Comparison of ENCODE assay signal across 30 cellular contexts in the genomic region with DNA sequence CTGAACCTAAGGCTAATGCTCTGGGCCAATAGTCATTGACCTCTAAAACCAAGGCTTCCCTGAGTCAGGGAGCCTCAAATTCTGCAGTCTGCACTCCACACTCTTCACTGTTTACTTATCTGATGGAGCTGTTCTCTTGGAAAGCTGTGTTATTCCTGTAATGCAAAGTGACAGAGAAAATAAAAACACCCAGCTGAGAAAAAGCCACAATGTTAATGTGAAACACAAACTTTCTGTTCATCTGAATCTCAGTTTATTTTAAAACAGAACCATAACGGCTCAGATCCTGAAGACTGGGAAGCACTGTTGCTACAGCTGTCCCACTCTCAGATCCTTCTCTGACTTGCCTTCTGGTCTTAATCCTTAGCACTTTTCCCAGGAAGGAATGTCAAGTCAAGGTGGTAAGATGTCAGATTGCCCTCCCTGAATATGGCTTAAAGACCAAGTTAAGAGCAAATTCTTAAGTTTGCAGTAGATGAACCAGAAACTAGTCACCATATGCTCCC.
"Had no signal": no experiment of that assay in that cellular context is flagged by ENCODE, and none has a peak within 500 bp of the region (broad histone marks: within the 10 kb centered on the region; RNA-seq: fewer than 3 reads in every experiment).

No MANE protein-coding gene starts in this region.

- H3K4me3 Mint-ChIP-seq: activated naive CD4-positive, alpha-beta T cell treated with anti-CD3 and anti-CD28 coated beads, Interleukin-2, amount 10 ng/mL, durations not matched to agents 7 days and 5 days; activated naive CD8-positive, alpha-beta T cell treated with anti-CD3 and anti-CD28 coated beads, Interleukin-2, amount 10 ng/mL, durations not matched to agents 7 days and 5 days; activated T-cell treated with anti-CD3 and anti-CD28 coated beads, Interleukin-2, amount 50 U/mL, for 24 hours; natural killer cell treated with Interleukin-12 subunit alpha and Interleukin-12 subunit beta and Interleukin-15 and Interleukin-18, amount 100 ng/mL, for 72 hours; T-helper 1 cell treated with Interleukin-12 subunit alpha and Interleukin-12 subunit beta and Interleukin-4 antibody, amounts not matched to agents 30 μg/mL and 1 μg/mL, for 36 hours had no signal

- H3K4me1 Mint-ChIP-seq: activated naive CD4-positive, alpha-beta T cell treated with anti-CD3 and anti-CD28 coated beads, Interleukin-2, amount 10 ng/mL, durations not matched to agents 7 days and 5 days had no signal

- H3K27me3 Mint-ChIP-seq: activated naive CD4-positive, alpha-beta T cell treated with anti-CD3 and anti-CD28 coated beads, Interleukin-2, amount 10 ng/mL, durations not matched to agents 7 days and 5 days; activated naive CD8-positive, alpha-beta T cell treated with anti-CD3 and anti-CD28 coated beads, Interleukin-2, amount 10 ng/mL, durations not matched to agents 7 days and 5 days; activated T-cell treated with anti-CD3 and anti-CD28 coated beads, Interleukin-2, amount 50 U/mL, for 24 hours; natural killer cell treated with Interleukin-12 subunit alpha and Interleukin-12 subunit beta and Interleukin-15 and Interleukin-18, amount 100 ng/mL, for 72 hours had no signal

- DNase-seq: activated CD4-positive, alpha-beta T cell treated with anti-CD3 and anti-CD28 coated beads for 48 hours; activated CD4-positive, alpha-beta T cell treated with anti-CD3 and anti-CD28 coated beads, Interleukin-2, amount 50 U/mL, for 48 hours; activated CD8-positive, alpha-beta memory T cell treated with anti-CD3 and anti-CD28 coated beads, Interleukin-2, amount 50 U/mL, for 48 hours; activated gamma-delta T cell; activated naive CD4-positive, alpha-beta T cell treated with anti-CD3 and anti-CD28 coated beads, Interleukin-2, amount 10 ng/mL, durations not matched to agents 7 days and 5 days; activated naive CD8-positive, alpha-beta T cell treated with anti-CD3 and anti-CD28 coated beads, Interleukin-2, amount 10 ng/mL, durations not matched to agents 7 days and 5 days; activated T-cell treated with anti-CD3 and anti-CD28 coated beads, Interleukin-2, amount 50 U/mL, for 24 hours; cerebellar nuclear complex; dorsolateral prefrontal cortex; effector memory CD4-positive, alpha-beta T cell; foreskin fibroblast; head of caudate nucleus; kidney glomerular epithelial cell; left lung; mucosa of descending colon; ovary; spleen; stimulated activated naive CD4-positive, alpha-beta T cell; SW 1271; T-helper 9 cell; tibial artery had no signal

- ATAC-seq: activated CD4-positive, CD25-positive, alpha-beta regulatory T cell treated with anti-CD3 and anti-CD28 coated beads, Interleukin-2, amount 50 U/mL, for 24 hours; left lung; mucosa of descending colon; natural killer cell treated with Interleukin-12 subunit alpha and Interleukin-12 subunit beta and Interleukin-15 and Interleukin-18, amount 100 ng/mL, for 72 hours had no signal

- FAIRE-seq: endothelial cell of umbilical vein, TTC549 had no signal

- H3K36me3 Mint-ChIP-seq: activated naive CD4-positive, alpha-beta T cell treated with anti-CD3 and anti-CD28 coated beads, Interleukin-2, amount 10 ng/mL, durations not matched to agents 7 days and 5 days; activated naive CD8-positive, alpha-beta T cell treated with anti-CD3 and anti-CD28 coated beads, Interleukin-2, amount 10 ng/mL, durations not matched to agents 7 days and 5 days; natural killer cell treated with Interleukin-12 subunit alpha and Interleukin-12 subunit beta and Interleukin-15 and Interleukin-18, amount 100 ng/mL, for 72 hours had no signal

- H3K27ac Mint-ChIP-seq: activated naive CD4-positive, alpha-beta T cell treated with anti-CD3 and anti-CD28 coated beads, Interleukin-2, amount 10 ng/mL, durations not matched to agents 7 days and 5 days; activated naive CD8-positive, alpha-beta T cell treated with anti-CD3 and anti-CD28 coated beads, Interleukin-2, amount 10 ng/mL, durations not matched to agents 7 days and 5 days; activated T-cell treated with anti-CD3 and anti-CD28 coated beads, Interleukin-2, amount 50 U/mL, for 24 hours; natural killer cell treated with Interleukin-12 subunit alpha and Interleukin-12 subunit beta and Interleukin-15 and Interleukin-18, amount 100 ng/mL, for 72 hours; T-helper 1 cell treated with Interleukin-12 subunit alpha and Interleukin-12 subunit beta and Interleukin-4 antibody, amounts not matched to agents 30 μg/mL and 1 μg/mL, for 36 hours had no signal

- H3K4me3 ChIP-seq: ascending aorta, coronary artery, dorsolateral prefrontal cortex, left lung, mucosa of descending colon, ovary, prostate gland, spleen, suprapubic skin, tibial artery had no signal

- H3K9me3 Mint-ChIP-seq: activated naive CD4-positive, alpha-beta T cell treated with anti-CD3 and anti-CD28 coated beads, Interleukin-2, amount 10 ng/mL, durations not matched to agents 7 days and 5 days had no signal
